In genomic region chr19:24072720-24073119, GRCh38 we compare ENCODE assay signal across 31 cellular contexts.
"Had no signal": no experiment of that assay in that cellular context is flagged by ENCODE, and none has a peak within 500 bp of the region (broad histone marks: within the 10 kb centered on the region; RNA-seq: fewer than 3 reads in every experiment).

No MANE protein-coding gene starts in this region.

- DNase-seq: activated B cell treated with CpG ODN at 0.5 μM for 24 hours; activated CD4-positive, alpha-beta T cell treated with anti-CD3 and anti-CD28 coated beads for 48 hours; activated CD4-positive, CD25-positive, alpha-beta regulatory T cell treated with anti-CD3 and anti-CD28 coated beads, Interleukin-2, amount 50 U/mL, for 72 hours; activated CD8-positive, alpha-beta T cell treated with anti-CD3 and anti-CD28 coated beads for 36 hours; activated gamma-delta T cell; activated naive CD4-positive, alpha-beta T cell treated with anti-CD3 and anti-CD28 coated beads for 36 hours; activated T-cell treated with anti-CD3 and anti-CD28 coated beads, Interleukin-2, amount 50 U/mL, for 1 hour; amygdala; Kasumi-1; KG1; MG63; NCI-H1048; NCI-H1105 treated with DMSO at 0.1 percent for 48 hours; NCI-H1436; NCI-H1694 treated with DMSO at 0.1 percent for 48 hours; NCI-H2029; NCI-H510A; NCI-H526; NCI-H748 treated with DMSO at 0.1 percent for 48 hours; NK-92 treated with Interleukin-12 subunit alpha and Interleukin-12 subunit beta, amount 100 ng/mL, for 24 hours; Right ventricle myocardium superior; SW 1271; T-helper 1 cell; T-helper 2 cell; T-helper 9 cell had no signal

- H3K27ac ChIP-seq: ascending aorta, cardiac muscle cell, VCaP had no signal

- H3K9me3 Mint-ChIP-seq: central memory CD8-positive, alpha-beta T cell had no signal

- H3K9me3 ChIP-seq: ascending aorta, MG63 had no signal

- H3K4me1 Mint-ChIP-seq: activated B cell treated with CpG ODN at 0.5 μM for 24 hours had no signal

- H3K4me1 ChIP-seq: ascending aorta had no signal

- H3K4me3 ChIP-seq: ascending aorta, cardiac muscle cell, MG63 had no signal

- H3K4me3 Mint-ChIP-seq: activated B cell treated with CpG ODN at 0.5 μM for 24 hours; activated CD8-positive, alpha-beta T cell treated with anti-CD3 and anti-CD28 coated beads for 36 hours; activated naive CD4-positive, alpha-beta T cell treated with anti-CD3 and anti-CD28 coated beads for 36 hours; activated naive CD8-positive, alpha-beta T cell; central memory CD8-positive, alpha-beta T cell had no signal

- H3K27me3 ChIP-seq: ascending aorta, cardiac muscle cell, MG63 had no signal

- H3K27me3 Mint-ChIP-seq: activated B cell treated with CpG ODN at 0.5 μM for 24 hours; activated CD8-positive, alpha-beta T cell treated with anti-CD3 and anti-CD28 coated beads for 36 hours; activated naive CD8-positive, alpha-beta T cell; central memory CD8-positive, alpha-beta T cell had no signal

- H3K36me3 ChIP-seq: MG63 had no signal

- ATAC-seq: activated CD8-positive, alpha-beta T cell treated with anti-CD3 and anti-CD28 coated beads for 36 hours had no signal

- H3K27ac Mint-ChIP-seq: activated B cell treated with CpG ODN at 0.5 μM for 24 hours; activated CD8-positive, alpha-beta T cell treated with anti-CD3 and anti-CD28 coated beads for 36 hours; activated naive CD4-positive, alpha-beta T cell treated with anti-CD3 and anti-CD28 coated beads for 36 hours; activated naive CD8-positive, alpha-beta T cell; activated T-helper 2 cell treated with anti-CD3 and anti-CD28 coated beads, Interferon-gamma antibody, Interleukin-2, Interleukin-4, amounts not matched to agents 10 μg/mL and 5 μg/mL and 100 μg/mL, durations not matched to agents 14 hours and 24 hours and 36 hours had no signal
